ENCODE assay signal across 8 cellular contexts in genomic region chr13:40682449-40683240, GRCh38. TPM values are rescaled to one million over a fixed set of nuclear protein-coding genes. Genes with fewer than 3 reads are reported as not detected.
DNase-seq lines count a peak whose midpoint lies in the region; ATAC-seq and TF ChIP-seq lines count a peak whose summit lies in the region.

No MANE protein-coding gene starts in this region.

- H2BK5ac ChIP-seq in IMR-90 (ENCODE audit: low read depth, low read length, poor library complexity, severe bottlenecking) = no peak overlapping the region

- peak overlapping the region; percentile 70; the same call in 1 of the 2 replicates for H3K4me2 ChIP-seq in IMR-90 (ENCODE audit: low read depth, low read length)

- TF ChIP-seq POLR2A in IMR-90 (IDR thresholded peaks at IDR 0.05; ENCODE audit: low read depth, low read length) = no peak

- no peak overlapping the region for H3K4me3 Mint-ChIP-seq in glutamatergic neuron (ENCODE audit: unreplicated experiment)

- no peaks in the 10 kb centered on the region for H3K36me3 Mint-ChIP-seq in glutamatergic neuron (ENCODE audit: unreplicated experiment)

- in situ Hi-C loops in Caki2 (cut with HindIII; ENCODE audit: low pct_unique_long_range_greater_than_20kb, low sequenced_read_pairs) (no loop called here), IMR-90 (cut with MboI; ENCODE audit: low sequenced_read_pairs) (loop anchor here (5.0 to 25.0 kb wide), 3 partner anchors 605 to 995 kb away; no protein-coding TSS in a partner anchor)

- no peaks in the 10 kb centered on the region for H3K79me1 ChIP-seq in IMR-90 (ENCODE audit: low read depth in 1 of 2, low read length in 2 of 2)

- no peak overlapping the region for H3K14ac ChIP-seq in IMR-90 (replicated peaks; ENCODE audit: low read depth, low read length)

- DNase-seq in Caki2 (ENCODE audit: low read depth) (peak; percentile 21), IMR-90 (peak; percentile 35), SW480 (ENCODE audit: low spot score) (peak; percentile 35), glutamatergic neuron (no peak)
- DNase-seq in stimulated activated naive CD8-positive, alpha-beta T cell treated with anti-CD3 and anti-CD28 coated beads, Interleukin-15, Interleukin-2, amounts not matched to agents 100 U/mL and 50 U/mL, for 24 hours = no peak
- DNase-seq in activated T-cell treated with anti-CD3 and anti-CD28 coated beads, Interleukin-2, amount 50 U/mL, for 1 hour = no peak

- H4K5ac ChIP-seq in IMR-90 (ENCODE audit: low read depth, low read length) = no peak overlapping the region

- no peaks in the 10 kb centered on the region for H3K9me1 ChIP-seq in IMR-90 (ENCODE audit: insufficient read depth, low read length)

- H2BK20ac ChIP-seq in IMR-90 (ENCODE audit: low read depth, low read length) = no peak overlapping the region

- dilution Hi-C loops in IMR-90 (cut with HindIII; ENCODE audit: low sequenced_read_pairs, unreplicated experiment) = no loop called here

- no peaks in the 10 kb centered on the region for H3K9me3 Mint-ChIP-seq in glutamatergic neuron (ENCODE audit: unreplicated experiment)

- no CpG with 5 or more reads among the region's 11 CpGs for WGBS in IMR-90 (ENCODE audit: extremely low coverage in 2 of 2, insufficient read length in 1 of 2), 2 experiments

- no TSS peak for BruUV-seq in IMR-90 (replicated peaks; lab: Mats Ljungman, UMichigan)

- peaks cover 2% of the 10 kb centered on the region for H3K4me1 Mint-ChIP-seq in glutamatergic neuron (ENCODE audit: low read depth, unreplicated experiment)

- no peaks in the 10 kb centered on the region for H4K20me1 ChIP-seq in IMR-90 (ENCODE audit: insufficient read depth, low read length)

- no peaks in the 10 kb centered on the region for H3K4me1 ChIP-seq in IMR-90 (ENCODE audit: control insufficient read depth, insufficient read depth, low read length)

- H3K27me3 Mint-ChIP-seq in glutamatergic neuron (ENCODE audit: unreplicated experiment) = no peaks in the 10 kb centered on the region

- no peaks in the 10 kb centered on the region; the same call in 1 of the 2 replicates for H3K27me3 ChIP-seq in IMR-90 (ENCODE audit: control insufficient read depth, insufficient read depth, low read length)

- no peak overlapping the region for H3K9ac ChIP-seq in IMR-90 (ENCODE audit: low read depth, low read length)

- H4K8ac ChIP-seq in IMR-90 (ENCODE audit: low read depth in 2 of 2, low read length in 2 of 2) = no peak overlapping the region

- no peak overlapping the region for H2BK120ac ChIP-seq in IMR-90 (ENCODE audit: low read depth, low read length)

- H4K91ac ChIP-seq in IMR-90 (ENCODE audit: insufficient read depth, low read depth, low read length) = no peak overlapping the region

- no peak overlapping the region for H2BK15ac ChIP-seq in IMR-90 (ENCODE audit: low read depth, low read length)

- H3K4me3 ChIP-seq in IMR-90 (ENCODE audit: insufficient read depth, low read depth, low read length) = no peak overlapping the region

- no peak overlapping the region for H3K27ac Mint-ChIP-seq in glutamatergic neuron (ENCODE audit: unreplicated experiment)

- no peak overlapping the region for H3K23ac ChIP-seq in IMR-90 (ENCODE audit: low read depth, low read length)

- H2AK9ac ChIP-seq in IMR-90 (replicated peaks; ENCODE audit: low read depth, low read length, poor library complexity) = no peak overlapping the region

- H3K18ac ChIP-seq in IMR-90 (ENCODE audit: low read depth, low read length) = no peak overlapping the region

- H3K27ac ChIP-seq in IMR-90 (ENCODE audit: insufficient read depth, low read length) = no peak overlapping the region

- H2AFZ ChIP-seq in IMR-90 (replicated peaks; ENCODE audit: low read length, poor library complexity) = no peak overlapping the region

- intact Hi-C loops in IMR-90 (cut with micrococcal nuclease) = loop anchor here (1.0 to 10.0 kb wide), 6 partner anchors 613 to 1638 kb away; no protein-coding TSS in a partner anchor

- TF ChIP-seq CTCF in IMR-90 (conservative IDR thresholded peaks at IDR 0.05; ENCODE audit: low read depth, low read length) (peak; percentile 62), glutamatergic neuron (IDR thresholded peaks at IDR 0.05; ENCODE audit: partially characterized antibody, unreplicated experiment) (peak; percentile 79)

- H3K4ac ChIP-seq in IMR-90 (ENCODE audit: low read depth, low read length) = no peak overlapping the region

- no peak overlapping the region for H2AK5ac ChIP-seq in IMR-90 (ENCODE audit: low read depth, low read length)

- H3K56ac ChIP-seq in IMR-90 (ENCODE audit: extremely low read depth, insufficient read depth, low read length) = no peak overlapping the region

- CTCF ChIA-PET in IMR-90 (lab: Yijun Ruan, JAX) = interaction anchor here (0.6 to 1.1 kb wide), 6 partner anchors 41 to 1000 kb away, joined by 3 to 7 read pairs (median 4); no protein-coding TSS in a partner anchor

- H3K9me3 ChIP-seq in IMR-90 (ENCODE audit: control insufficient read depth, insufficient read depth, low read length) = no peaks in the 10 kb centered on the region

- TF ChIP-seq RAD21 in IMR-90 (IDR thresholded peaks at IDR 0.05; ENCODE audit: low read length) = peak; percentile 56

- POLR2A ChIA-PET in IMR-90 (lab: Charles Lee; ENCODE audit: unreplicated experiment) = no interaction called here

- ATAC-seq in IMR-90 (ENCODE audit: low read depth) (peak; percentile 44; the same call in 1 of the 2 replicates), HG02970 (IDR thresholded peaks at IDR 0.05; ENCODE audit: low FRiP score, unreplicated experiment) (no peak), HG02938 (IDR thresholded peaks at IDR 0.05; ENCODE audit: unreplicated experiment) (no peak)
- ATAC-seq in stimulated activated naive CD8-positive, alpha-beta T cell treated with anti-CD3 and anti-CD28 coated beads, Interleukin-15, Interleukin-2, amounts not matched to agents 100 U/mL and 50 U/mL, for 24 hours = peak; percentile 65

- no peaks in the 10 kb centered on the region for H3K36me3 ChIP-seq in IMR-90 (ENCODE audit: control insufficient read depth, insufficient read depth, low read length)

TF ChIP-seq in IMR-90, 13 proteins besides CTCF, POLR2A, EP300 and RAD21:
- TF ChIP-seq MAZ (IDR thresholded peaks at IDR 0.05; ENCODE audit: borderline replicate concordance, low read depth, low read length) = no peak
- no peak for TF ChIP-seq BHLHE40 (IDR thresholded peaks at IDR 0.05; ENCODE audit: low read depth, low read length)
- peak; percentile 53 for TF ChIP-seq SMC3 (IDR thresholded peaks at IDR 0.05; ENCODE audit: low read depth, low read length)
- TF ChIP-seq CHD1 (IDR thresholded peaks at IDR 0.05; ENCODE audit: low read depth, low read length) = no peak
- no peak for TF ChIP-seq CEBPB (IDR thresholded peaks at IDR 0.05; ENCODE audit: low read depth, low read length)
- TF ChIP-seq NFE2L2 (IDR thresholded peaks at IDR 0.05; ENCODE audit: low read depth, low read length) = no peak
- TF ChIP-seq FOS (IDR thresholded peaks at IDR 0.05; ENCODE audit: low read depth, low read length) = no peak

RNA-seq across cellular contexts. Expression of gene FOXO1, which starts 16.2 kb away (rescaled TPM):
- total RNA-seq in Caki2 (2014; rRNA removed; shearing (Covaris generic); ENCODE audit: low replicate concordance) = 0.58 and 0.68 TPM in 2 replicates
- total RNA-seq in IMR-90 (2012; rRNA removed) = under 0.01 and 0.18 TPM in 2 replicates
- 0.07 and 0.12 TPM in 2 replicates for polyA plus RNA-seq in IMR-90 (2012; rRNA removed)
- polyA plus RNA-seq in IMR-90 (2012; cell fraction: cytosol; rRNA removed) = 0.02 TPM in 1 of 2 replicates, not detected in the other
- 0.06 and 0.10 TPM in 2 replicates for polyA plus RNA-seq in IMR-90 (2012; cell fraction: nucleus; rRNA removed; ENCODE audit: low replicate concordance)
- 1.4 TPM for total RNA-seq in glutamatergic neuron (ENCODE audit: unreplicated experiment)

Comparison
In these comparisons a context has a peak if more than half of its experiments do, and no peak if none do; other contexts are left out.
1. DNase-seq: peak in Caki2 (single experiment), IMR-90 (single experiment) and SW480 (single experiment); none in glutamatergic neuron (single experiment), stimulated activated naive CD8-positive, alpha-beta T cell treated with anti-CD3 and anti-CD28 coated beads, Interleukin-15, Interleukin-2, amounts not matched to agents 100 U/mL and 50 U/mL, for 24 hours (single experiment) and activated T-cell treated with anti-CD3 and anti-CD28 coated beads, Interleukin-2, amount 50 U/mL, for 1 hour (single experiment).
2. ATAC-seq: peak in IMR-90 (single experiment) and stimulated activated naive CD8-positive, alpha-beta T cell treated with anti-CD3 and anti-CD28 coated beads, Interleukin-15, Interleukin-2, amounts not matched to agents 100 U/mL and 50 U/mL, for 24 hours (single experiment); none in HG02970 (single experiment) and HG02938 (single experiment).